Comparison of ENCODE assay signal across 8 cellular contexts in the genomic region with DNA sequence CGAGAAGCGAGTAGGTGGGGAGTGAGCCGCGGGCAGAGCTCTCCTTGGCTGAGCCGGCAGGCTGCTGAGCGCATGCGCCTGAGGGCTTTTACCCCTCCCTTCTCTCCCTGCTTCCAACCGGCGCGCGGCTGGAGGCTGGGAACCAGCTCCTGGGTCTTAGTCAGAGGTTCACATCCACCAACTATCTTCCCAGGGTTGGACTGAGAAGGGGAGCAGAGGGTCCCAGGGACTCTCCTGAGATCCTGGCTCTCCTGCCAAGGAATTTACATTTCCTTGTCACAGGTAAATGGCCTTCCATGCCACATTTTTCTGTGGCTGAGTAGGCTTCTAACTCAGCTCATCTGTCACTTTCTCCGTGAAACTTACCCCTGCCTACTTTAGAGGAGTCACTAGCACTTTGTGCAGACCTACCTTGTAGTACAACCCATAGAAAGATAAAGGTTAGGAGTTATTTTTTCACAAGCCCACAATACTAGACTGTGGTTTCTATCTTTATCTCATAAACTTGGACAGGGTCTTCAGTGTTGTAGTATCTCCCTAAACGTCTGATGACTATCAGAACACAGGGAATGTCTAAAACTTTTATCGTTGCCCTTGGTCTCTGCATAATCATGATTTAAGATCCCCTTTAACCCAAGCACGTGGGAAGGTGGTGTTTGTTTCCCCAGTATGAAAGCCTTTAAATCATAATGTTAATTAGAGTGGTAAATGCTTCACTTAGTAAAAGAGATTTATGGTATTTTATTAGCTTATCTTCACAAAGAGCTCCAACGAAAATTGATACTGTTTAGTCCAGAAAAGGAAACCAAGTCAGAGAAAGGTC.
DNase-seq lines count a peak whose midpoint lies in the region; ATAC-seq, FAIRE-seq and TF ChIP-seq lines count a peak whose summit lies in the region.

No MANE protein-coding gene starts in this region.

- H3K27me3 ChIP-seq in muscle layer of colon (ENCODE audit: control insufficient read depth in 1 of 2, insufficient read depth in 2 of 2, low read length in 2 of 2): no peaks in the 10 kb centered on the region

- peak; percentile 21 for FAIRE-seq in G401.6 (lab: Jason Lieb, UNC)

- TF ChIP-seq CTCF in coronary artery (IDR thresholded peaks at IDR 0.05): no peak

- DNase-seq in NCI-H82 treated with DMSO at 0.1 percent for 48 hours (lab: John Stamatoyannopoulos, UW; ENCODE audit: unreplicated experiment) (peak; percentile 85), coronary artery (ENCODE audit: low spot score) (no peak), NCI-H1092 (lab: John Stamatoyannopoulos, UW) (no peak), SW480 (ENCODE audit: low spot score) (no peak)

- peak overlapping the region; percentile 64 for H3K9ac ChIP-seq in muscle layer of colon (ENCODE audit: low read length)

- H3K4me1 ChIP-seq in muscle layer of colon (ENCODE audit: insufficient read depth, low read length): peaks cover 28% of the 10 kb centered on the region

- H3K27ac ChIP-seq in coronary artery (peak overlapping the region; percentile 93 to 99), muscle layer of colon (ENCODE audit: low read depth, low read length) (peak overlapping the region; percentile 91)

- H3K4me3 ChIP-seq in coronary artery: peak overlapping the region; percentile 95
- peak overlapping the region; percentile 24 to 59 for H3K4me3 ChIP-seq in muscle layer of colon (ENCODE audit: low read depth in 1 of 2, low read length in 2 of 2)

- H3K36me3 ChIP-seq in muscle layer of colon (ENCODE audit: insufficient read depth, low read length): no peaks in the 10 kb centered on the region

- peak; percentile 0 for ATAC-seq in GM21526 (IDR thresholded peaks at IDR 0.05; ENCODE audit: low FRiP score, unreplicated experiment)
- ATAC-seq in GM21737 (IDR thresholded peaks at IDR 0.05; ENCODE audit: unreplicated experiment): no peak

- H3K9me3 ChIP-seq in muscle layer of colon (ENCODE audit: low read length): no peaks in the 10 kb centered on the region
